ENCODE assay signal across 9 cellular contexts in genomic region chr4:22237155-22237751, GRCh38.
A peak's percentile ranks its signal among the peaks of the same experiment; 100 is the strongest.
DNase-seq lines count a peak whose midpoint lies in the region; ATAC-seq and TF ChIP-seq lines count a peak whose summit lies in the region.
"Had no signal": no experiment of that assay in that cellular context is flagged by ENCODE, and none has a peak within 500 bp of the region (broad histone marks: within the 10 kb centered on the region; RNA-seq: fewer than 3 reads in every experiment).

No MANE protein-coding gene starts in this region.

- no peaks in the 10 kb centered on the region for H3K27me3 ChIP-seq in CD4-positive, alpha-beta T cell (ENCODE audit: control insufficient read depth, insufficient read depth, low read length)
- no peaks in the 10 kb centered on the region for H3K27me3 ChIP-seq in KMS-11 (ENCODE audit: insufficient read depth, low read depth)
- H3K27me3 ChIP-seq in sigmoid colon: no peaks in the 10 kb centered on the region

- H3K27me3 Mint-ChIP-seq in CD4-positive, alpha-beta T cell: peaks cover 9% of the 10 kb centered on the region
- no peaks in the 10 kb centered on the region for H3K27me3 Mint-ChIP-seq in activated CD8-positive, alpha-beta T cell treated with anti-CD3 and anti-CD28 coated beads for 36 hours
- H3K27me3 Mint-ChIP-seq: dendritic cell treated with granulocyte-macrophage colony-stimulating factor and Interleukin-4, amounts not matched to agents 40 ng/mL and 50 ng/mL, for 4 days had no signal

- H3K4me3 ChIP-seq in KMS-11 (IDR thresholded peaks at IDR 0.05; ENCODE audit: insufficient read depth, low read depth, low read length) (no peak overlapping the region), sigmoid colon (no peak overlapping the region)

- peak; percentile 4 to 56 (median 14) for DNase-seq in CD4-positive, alpha-beta T cell
- DNase-seq in activated CD8-positive, alpha-beta T cell treated with anti-CD3 and anti-CD28 coated beads for 36 hours: peak; percentile 74
- DNase-seq in globus pallidus (ENCODE audit: low spot score) (peak; percentile 47), sigmoid colon (no peak)
- DNase-seq in stimulated activated CD4-positive, alpha-beta T cell treated with anti-CD3 and anti-CD28 coated beads, Interleukin-15, amount 100 ng/mL, for 1 hour (ENCODE audit: low read depth in 1 of 2, low spot score in 1 of 2): peak; percentile 2 to 21

- intact Hi-C loops in CD4-positive, alpha-beta T cell (cut with DNase I, micrococcal nuclease): no loop called here
- intact Hi-C loops in activated CD8-positive, alpha-beta T cell treated with anti-CD3 and anti-CD28 coated beads for 36 hours (cut with micrococcal nuclease): loop anchor here (5.0 kb wide), 1 partner anchor 150 kb away; no protein-coding TSS in a partner anchor
- intact Hi-C loops in sigmoid colon (cut with DNase I): no loop called here

- no peaks in the 10 kb centered on the region for H3K36me3 Mint-ChIP-seq in CD4-positive, alpha-beta T cell (ENCODE audit: low read depth)
- no peaks in the 10 kb centered on the region for H3K36me3 Mint-ChIP-seq in activated CD8-positive, alpha-beta T cell treated with anti-CD3 and anti-CD28 coated beads for 36 hours (ENCODE audit: low read depth)

- H3K9me3 ChIP-seq in CD4-positive, alpha-beta T cell (ENCODE audit: control insufficient read depth, low read length): no peaks in the 10 kb centered on the region
- no peaks in the 10 kb centered on the region for H3K9me3 ChIP-seq in sigmoid colon

- no peaks in the 10 kb centered on the region for H3K4me1 Mint-ChIP-seq in CD4-positive, alpha-beta T cell (ENCODE audit: low read depth)
- H3K4me1 Mint-ChIP-seq in activated CD8-positive, alpha-beta T cell treated with anti-CD3 and anti-CD28 coated beads for 36 hours (ENCODE audit: low read depth): peaks cover 7% of the 10 kb centered on the region

- WGBS in sigmoid colon, 2 donors: 15 to 30% methylated on average over 4 of the region's 4 CpGs

- no peak for ATAC-seq in CD4-positive, alpha-beta T cell (ENCODE audit: poor library complexity)
- ATAC-seq in activated CD8-positive, alpha-beta T cell treated with anti-CD3 and anti-CD28 coated beads for 36 hours: peak; percentile 64
- ATAC-seq in HG03571 (IDR thresholded peaks at IDR 0.05; ENCODE audit: unreplicated experiment) (no peak), GM21390 (IDR thresholded peaks at IDR 0.05; ENCODE audit: unreplicated experiment) (no peak)

- no peak overlapping the region for H3K27ac Mint-ChIP-seq in CD4-positive, alpha-beta T cell
- H3K27ac Mint-ChIP-seq in activated CD8-positive, alpha-beta T cell treated with anti-CD3 and anti-CD28 coated beads for 36 hours: no peak overlapping the region
- H3K27ac Mint-ChIP-seq: dendritic cell treated with granulocyte-macrophage colony-stimulating factor and Interleukin-4, amounts not matched to agents 40 ng/mL and 50 ng/mL, for 4 days had no signal

- POLR2A ChIA-PET in CD4-positive, alpha-beta T cell (lab: Charles Lee): no interaction called here
- POLR2A ChIA-PET in activated CD8-positive, alpha-beta T cell treated with anti-CD3 and anti-CD28 coated beads for 36 hours (lab: Charles Lee): no interaction called here

- H3K36me3 ChIP-seq in KMS-11 (ENCODE audit: insufficient read depth): no peaks in the 10 kb centered on the region
- no peaks in the 10 kb centered on the region for H3K36me3 ChIP-seq in sigmoid colon

- H3K9ac ChIP-seq in KMS-11: no peak overlapping the region

- H3K79me2 ChIP-seq in KMS-11 (ENCODE audit: insufficient read depth, low read depth): no peaks in the 10 kb centered on the region

- H4K20me1 ChIP-seq in KMS-11 (ENCODE audit: insufficient read depth): no peaks in the 10 kb centered on the region

- TF ChIP-seq POLR2A in sigmoid colon (IDR thresholded peaks at IDR 0.05): no peak

- H3K9me3 Mint-ChIP-seq in CD4-positive, alpha-beta T cell: peaks cover 3% of the 10 kb centered on the region
- peaks cover 2% of the 10 kb centered on the region for H3K9me3 Mint-ChIP-seq in activated CD8-positive, alpha-beta T cell treated with anti-CD3 and anti-CD28 coated beads for 36 hours
- H3K9me3 Mint-ChIP-seq: dendritic cell treated with granulocyte-macrophage colony-stimulating factor and Interleukin-4, amounts not matched to agents 40 ng/mL and 50 ng/mL, for 4 days had no signal

- peak overlapping the region; percentile 25; the same call in 1 of the 2 replicates for H3K4me2 ChIP-seq in KMS-11

- peak overlapping the region; percentile 30; the same call in 1 of the 2 replicates for H2AFZ ChIP-seq in KMS-11 (ENCODE audit: low read depth)

- TF ChIP-seq CTCF in CD4-positive, alpha-beta T cell (IDR thresholded peaks at IDR 0.05): no peak
- peak; percentile 48 for TF ChIP-seq CTCF in KMS-11 (conservative IDR thresholded peaks at IDR 0.05; ENCODE audit: low read depth, low read length)
- TF ChIP-seq CTCF in activated CD8-positive, alpha-beta T cell treated with anti-CD3 and anti-CD28 coated beads for 36 hours (IDR thresholded peaks at IDR 0.05): peak; percentile 62
- peak in 1 of 4 experiments; percentile 12 for TF ChIP-seq CTCF in sigmoid colon (IDR thresholded peaks at IDR 0.05)

- no peak overlapping the region for H3K27ac ChIP-seq in CD4-positive, alpha-beta T cell (ENCODE audit: low read depth, low read length)
- H3K27ac ChIP-seq in KMS-11 (no peak overlapping the region), sigmoid colon (no peak overlapping the region)

- no peak for TF ChIP-seq EP300 in sigmoid colon (IDR thresholded peaks at IDR 0.05)

- CTCF ChIA-PET in CD4-positive, alpha-beta T cell (lab: Charles Lee): no interaction called here
- CTCF ChIA-PET in activated CD8-positive, alpha-beta T cell treated with anti-CD3 and anti-CD28 coated beads for 36 hours (lab: Charles Lee): interaction anchor here (0.5 to 2.3 kb wide), 5 partner anchors 9 to 447 kb away, joined by 3 to 9 read pairs (median 4); no protein-coding TSS in a partner anchor

- peak overlapping the region; percentile 62 for H3K4me3 Mint-ChIP-seq in CD4-positive, alpha-beta T cell
- H3K4me3 Mint-ChIP-seq in activated CD8-positive, alpha-beta T cell treated with anti-CD3 and anti-CD28 coated beads for 36 hours: peak overlapping the region; percentile 53
- H3K4me3 Mint-ChIP-seq: dendritic cell treated with granulocyte-macrophage colony-stimulating factor and Interleukin-4, amounts not matched to agents 40 ng/mL and 50 ng/mL, for 4 days had no signal

- H3K4me1 ChIP-seq in KMS-11 (ENCODE audit: low read depth, poor library complexity, severe bottlenecking): no peaks in the 10 kb centered on the region
- no peaks in the 10 kb centered on the region for H3K4me1 ChIP-seq in sigmoid colon
